In the genomic region with DNA sequence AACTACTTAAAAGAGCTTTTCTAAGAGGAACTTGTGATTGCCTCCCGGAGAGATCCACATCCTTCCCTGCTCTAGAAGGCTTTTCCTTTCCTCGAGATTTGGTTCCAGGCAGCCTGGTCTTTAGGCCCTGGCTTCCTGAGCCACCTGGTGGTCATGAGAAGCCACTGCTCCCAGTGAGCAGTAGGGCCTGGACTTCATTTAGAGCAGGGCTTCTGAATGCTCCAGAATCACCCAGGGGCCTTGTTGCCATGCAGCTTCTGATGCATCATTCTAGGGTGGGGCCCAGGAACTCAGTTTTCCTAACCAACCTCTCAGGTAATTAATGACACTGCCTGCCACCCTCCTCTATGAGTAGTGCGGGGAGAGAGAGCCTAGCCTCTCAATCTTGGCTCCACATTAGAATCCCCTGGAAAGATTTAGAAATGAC, we compare ENCODE assay signal across 8 cellular contexts. TPM values are rescaled to one million over a fixed set of nuclear protein-coding genes. Genes with fewer than 3 reads are reported as not detected.
DNase-seq lines count a peak whose midpoint lies in the region; ATAC-seq and TF ChIP-seq lines count a peak whose summit lies in the region.

No MANE protein-coding gene starts in this region.

- intact Hi-C loops in activated CD8-positive, alpha-beta T cell treated with anti-CD3 and anti-CD28 coated beads for 36 hours (cut with micrococcal nuclease): loop anchor here (1.0 kb wide), 1 partner anchor 31 kb away; no protein-coding TSS in a partner anchor

- ATAC-seq in GM18868 (IDR thresholded peaks at IDR 0.05; ENCODE audit: unreplicated experiment): peak; percentile 96
- peak; percentile 81 for ATAC-seq in HG03103 (IDR thresholded peaks at IDR 0.05; ENCODE audit: low read depth, unreplicated experiment)
- peak; percentile 96 for ATAC-seq in activated CD8-positive, alpha-beta T cell treated with anti-CD3 and anti-CD28 coated beads for 36 hours
- ATAC-seq in stimulated activated naive B cell treated with anti-CD40 and anti-IgM and Interleukin-4, amounts not matched to agents 10 μg/mL and 1 μg/mL and 100 μg/mL, for 72 hours (replicated peaks): peak; percentile 83 to 89

- CTCF ChIA-PET in activated CD8-positive, alpha-beta T cell treated with anti-CD3 and anti-CD28 coated beads for 36 hours (lab: Charles Lee): interaction anchor here (0.7 to 28.1 kb wide), 14 partner anchors 10 to 101 kb away, joined by 3 to 595 read pairs (median 3); no protein-coding TSS in a partner anchor

- POLR2A ChIA-PET in activated CD8-positive, alpha-beta T cell treated with anti-CD3 and anti-CD28 coated beads for 36 hours (lab: Charles Lee): interaction anchor here (0.6 to 1.5 kb wide), 4 partner anchors 8 to 28 kb away, joined by 3 to 5 read pairs (median 4); no protein-coding TSS in a partner anchor

- DNase-seq in C1 segment of cervical spinal cord (lab: John Stamatoyannopoulos, UW) (peak in 10 of 14 donors; percentile 7 to 47 (median 26)), NCI-H446 (lab: John Stamatoyannopoulos, UW) (peak; percentile 0 to 59), endothelial cell (ENCODE audit: low spot score) (peak; percentile 60), midbrain (lab: John Stamatoyannopoulos, UW) (peak; percentile 72)
- peak; percentile 60 for DNase-seq in activated CD8-positive, alpha-beta T cell treated with anti-CD3 and anti-CD28 coated beads for 36 hours
- DNase-seq in stimulated activated naive B cell treated with anti-CD40 and anti-IgM and Interleukin-4, amounts not matched to agents 10 μg/mL and 1 μg/mL and 100 μg/mL, for 72 hours: peak; percentile 14

- H3K27ac Mint-ChIP-seq in activated CD8-positive, alpha-beta T cell treated with anti-CD3 and anti-CD28 coated beads for 36 hours: peak overlapping the region; percentile 59
- no peak overlapping the region for H3K27ac Mint-ChIP-seq in endothelial cell (ENCODE audit: unreplicated experiment)
- H3K27ac Mint-ChIP-seq in stimulated activated naive B cell treated with anti-CD40 and anti-IgM and Interleukin-4, amounts not matched to agents 10 μg/mL and 1 μg/mL and 100 μg/mL, for 72 hours: no peak overlapping the region

- H3K4me1 Mint-ChIP-seq in activated CD8-positive, alpha-beta T cell treated with anti-CD3 and anti-CD28 coated beads for 36 hours (ENCODE audit: low read depth): peaks cover 29% of the 10 kb centered on the region
- peaks cover 35% of the 10 kb centered on the region for H3K4me1 Mint-ChIP-seq in endothelial cell (ENCODE audit: unreplicated experiment)
- H3K4me1 Mint-ChIP-seq in stimulated activated naive B cell treated with anti-CD40 and anti-IgM and Interleukin-4, amounts not matched to agents 10 μg/mL and 1 μg/mL and 100 μg/mL, for 72 hours: peaks cover 9 to 16% of the 10 kb centered on the region in 2 donors

- H3K27me3 Mint-ChIP-seq in activated CD8-positive, alpha-beta T cell treated with anti-CD3 and anti-CD28 coated beads for 36 hours: no peaks in the 10 kb centered on the region
- H3K27me3 Mint-ChIP-seq in endothelial cell (ENCODE audit: unreplicated experiment): peaks cover 5% of the 10 kb centered on the region
- no peaks in the 10 kb centered on the region for H3K27me3 Mint-ChIP-seq in stimulated activated naive B cell treated with anti-CD40 and anti-IgM and Interleukin-4, amounts not matched to agents 10 μg/mL and 1 μg/mL and 100 μg/mL, for 72 hours

- no peak overlapping the region for H3K4me3 Mint-ChIP-seq in activated CD8-positive, alpha-beta T cell treated with anti-CD3 and anti-CD28 coated beads for 36 hours
- no peak overlapping the region for H3K4me3 Mint-ChIP-seq in endothelial cell (ENCODE audit: unreplicated experiment)
- no peak overlapping the region for H3K4me3 Mint-ChIP-seq in stimulated activated naive B cell treated with anti-CD40 and anti-IgM and Interleukin-4, amounts not matched to agents 10 μg/mL and 1 μg/mL and 100 μg/mL, for 72 hours

- peak; percentile 78 for TF ChIP-seq CTCF in activated CD8-positive, alpha-beta T cell treated with anti-CD3 and anti-CD28 coated beads for 36 hours (IDR thresholded peaks at IDR 0.05)
- TF ChIP-seq CTCF in endothelial cell (IDR thresholded peaks at IDR 0.05; ENCODE audit: unreplicated experiment): peak; percentile 90

- no peaks in the 10 kb centered on the region for H3K9me3 Mint-ChIP-seq in activated CD8-positive, alpha-beta T cell treated with anti-CD3 and anti-CD28 coated beads for 36 hours
- no peaks in the 10 kb centered on the region for H3K9me3 Mint-ChIP-seq in endothelial cell (ENCODE audit: unreplicated experiment)
- H3K9me3 Mint-ChIP-seq in stimulated activated naive B cell treated with anti-CD40 and anti-IgM and Interleukin-4, amounts not matched to agents 10 μg/mL and 1 μg/mL and 100 μg/mL, for 72 hours: no peaks in the 10 kb centered on the region

- H3K36me3 Mint-ChIP-seq in activated CD8-positive, alpha-beta T cell treated with anti-CD3 and anti-CD28 coated beads for 36 hours (ENCODE audit: low read depth): peaks cover 63% of the 10 kb centered on the region
- peaks cover 49% of the 10 kb centered on the region for H3K36me3 Mint-ChIP-seq in endothelial cell (ENCODE audit: low read depth, unreplicated experiment)
- peaks cover 43 to 68% of the 10 kb centered on the region in 2 donors for H3K36me3 Mint-ChIP-seq in stimulated activated naive B cell treated with anti-CD40 and anti-IgM and Interleukin-4, amounts not matched to agents 10 μg/mL and 1 μg/mL and 100 μg/mL, for 72 hours

RNA-seq across cellular contexts. Expression of a gene that starts 29.6 kb away (rescaled TPM):
- total RNA-seq in activated CD8-positive, alpha-beta T cell treated with anti-CD3 and anti-CD28 coated beads for 36 hours: 100 to 1,000 TPM; 110 to 113 TPM
- total RNA-seq in endothelial cell (ENCODE audit: unreplicated experiment): 87.0 TPM

Comparison
In these comparisons a context has a peak if more than half of its experiments do, and no peak if none do; other contexts are left out.
1. Peak in every context shown above with its lines: DNase-seq and ATAC-seq.
2. DNase-seq: peak in every context shown above with its lines; median percentile 72 in midbrain; 60 in activated CD8-positive, alpha-beta T cell treated with anti-CD3 and anti-CD28 coated beads for 36 hours; 60 in endothelial cell; 30 in NCI-H446; 26 in C1 segment of cervical spinal cord; 14 in stimulated activated naive B cell treated with anti-CD40 and anti-IgM and Interleukin-4, amounts not matched to agents 10 μg/mL and 1 μg/mL and 100 μg/mL, for 72 hours.